1 cellular context compared by ENCODE assay signal in the genomic region with DNA sequence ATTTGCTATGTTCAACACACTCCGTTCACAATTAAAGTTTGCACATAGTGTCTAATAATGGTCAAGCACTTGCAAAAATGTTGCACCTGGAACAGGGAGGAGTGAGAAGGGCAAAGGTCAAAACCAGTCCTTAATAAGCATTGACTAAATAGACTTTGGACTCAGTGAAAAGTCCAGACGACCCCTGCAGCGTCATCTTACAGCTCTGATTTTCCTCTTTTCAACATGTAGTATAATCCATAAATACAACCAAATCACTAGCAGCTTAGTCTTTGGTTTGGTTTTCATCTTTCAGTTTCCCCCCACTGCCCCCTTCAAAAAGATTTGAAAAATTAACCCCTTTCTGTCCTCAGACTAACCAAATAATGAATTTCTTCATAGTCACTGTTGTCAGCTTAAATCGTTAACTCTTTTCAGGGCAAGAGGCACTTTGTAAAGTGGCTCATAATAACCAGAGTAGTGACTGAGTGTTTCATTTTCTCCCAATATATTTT.
TF ChIP-seq lines count a peak whose summit lies in the region.

No MANE protein-coding gene starts in this region.

TF ChIP-seq in GM12878, 131 proteins besides CTCF, POLR2A, EP300 and RAD21 (continued from another document):
- TF ChIP-seq, protein P1, sequence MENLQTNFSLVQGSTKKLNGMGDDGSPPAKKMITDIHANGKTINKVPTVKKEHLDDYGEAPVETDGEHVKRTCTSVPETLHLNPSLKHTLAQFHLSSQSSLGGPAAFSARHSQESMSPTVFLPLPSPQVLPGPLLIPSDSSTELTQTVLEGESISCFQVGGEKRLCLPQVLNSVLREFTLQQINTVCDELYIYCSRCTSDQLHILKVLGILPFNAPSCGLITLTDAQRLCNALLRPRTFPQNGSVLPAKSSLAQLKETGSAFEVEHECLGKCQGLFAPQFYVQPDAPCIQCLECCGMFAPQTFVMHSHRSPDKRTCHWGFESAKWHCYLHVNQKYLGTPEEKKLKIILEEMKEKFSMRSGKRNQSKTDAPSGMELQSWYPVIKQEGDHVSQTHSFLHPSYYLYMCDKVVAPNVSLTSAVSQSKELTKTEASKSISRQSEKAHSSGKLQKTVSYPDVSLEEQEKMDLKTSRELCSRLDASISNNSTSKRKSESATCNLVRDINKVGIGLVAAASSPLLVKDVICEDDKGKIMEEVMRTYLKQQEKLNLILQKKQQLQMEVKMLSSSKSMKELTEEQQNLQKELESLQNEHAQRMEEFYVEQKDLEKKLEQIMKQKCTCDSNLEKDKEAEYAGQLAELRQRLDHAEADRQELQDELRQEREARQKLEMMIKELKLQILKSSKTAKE (IDR thresholded peaks at IDR 0.05; ENCODE audit: low read depth, poor library complexity, severe bottlenecking): peak; percentile 30
- peak; percentile 70 for TF ChIP-seq RUNX3 (IDR thresholded peaks at IDR 0.05; ENCODE audit: low read length)
- TF ChIP-seq BRCA1 (IDR thresholded peaks at IDR 0.05; ENCODE audit: low read depth, low read length): no peak
- 0 out of 2 replicates have a peak, but pooled peaks have one; percentile 41 for TF ChIP-seq ZNF217 (IDR thresholded peaks at IDR 0.05)
- TF ChIP-seq DPF2 (IDR thresholded peaks at IDR 0.05): 0 out of 2 replicates have a peak, but pooled peaks have one; percentile 39
- TF ChIP-seq RAD51 (IDR thresholded peaks at IDR 0.05): no peak
- peak in 1 of 2 experiments; percentile 25; a peak in 1 of 4 replicates for TF ChIP-seq IKZF2 (IDR thresholded peaks at IDR 0.05)
- no peak for TF ChIP-seq SIN3A (IDR thresholded peaks at IDR 0.05; ENCODE audit: low read depth, low read length)
- TF ChIP-seq MTA2 (IDR thresholded peaks at IDR 0.05; ENCODE audit: low read depth): peak; percentile 70; the same call in 1 of the 2 replicates
- TF ChIP-seq NR2C1 (IDR thresholded peaks at IDR 0.05): peak; percentile 84
- TF ChIP-seq NR2F1 (conservative IDR thresholded peaks at IDR 0.05): peak; percentile 90
- 0 out of 2 replicates have a peak, but pooled peaks have one; percentile 17 for TF ChIP-seq FOXM1 (IDR thresholded peaks at IDR 0.05; ENCODE audit: low read depth, low read length)
- peak; percentile 19; the same call in 1 of the 2 replicates for TF ChIP-seq IKZF1 (conservative IDR thresholded peaks at IDR 0.05)
- no peak for TF ChIP-seq HDGF (IDR thresholded peaks at IDR 0.05)
- TF ChIP-seq, protein P2, sequence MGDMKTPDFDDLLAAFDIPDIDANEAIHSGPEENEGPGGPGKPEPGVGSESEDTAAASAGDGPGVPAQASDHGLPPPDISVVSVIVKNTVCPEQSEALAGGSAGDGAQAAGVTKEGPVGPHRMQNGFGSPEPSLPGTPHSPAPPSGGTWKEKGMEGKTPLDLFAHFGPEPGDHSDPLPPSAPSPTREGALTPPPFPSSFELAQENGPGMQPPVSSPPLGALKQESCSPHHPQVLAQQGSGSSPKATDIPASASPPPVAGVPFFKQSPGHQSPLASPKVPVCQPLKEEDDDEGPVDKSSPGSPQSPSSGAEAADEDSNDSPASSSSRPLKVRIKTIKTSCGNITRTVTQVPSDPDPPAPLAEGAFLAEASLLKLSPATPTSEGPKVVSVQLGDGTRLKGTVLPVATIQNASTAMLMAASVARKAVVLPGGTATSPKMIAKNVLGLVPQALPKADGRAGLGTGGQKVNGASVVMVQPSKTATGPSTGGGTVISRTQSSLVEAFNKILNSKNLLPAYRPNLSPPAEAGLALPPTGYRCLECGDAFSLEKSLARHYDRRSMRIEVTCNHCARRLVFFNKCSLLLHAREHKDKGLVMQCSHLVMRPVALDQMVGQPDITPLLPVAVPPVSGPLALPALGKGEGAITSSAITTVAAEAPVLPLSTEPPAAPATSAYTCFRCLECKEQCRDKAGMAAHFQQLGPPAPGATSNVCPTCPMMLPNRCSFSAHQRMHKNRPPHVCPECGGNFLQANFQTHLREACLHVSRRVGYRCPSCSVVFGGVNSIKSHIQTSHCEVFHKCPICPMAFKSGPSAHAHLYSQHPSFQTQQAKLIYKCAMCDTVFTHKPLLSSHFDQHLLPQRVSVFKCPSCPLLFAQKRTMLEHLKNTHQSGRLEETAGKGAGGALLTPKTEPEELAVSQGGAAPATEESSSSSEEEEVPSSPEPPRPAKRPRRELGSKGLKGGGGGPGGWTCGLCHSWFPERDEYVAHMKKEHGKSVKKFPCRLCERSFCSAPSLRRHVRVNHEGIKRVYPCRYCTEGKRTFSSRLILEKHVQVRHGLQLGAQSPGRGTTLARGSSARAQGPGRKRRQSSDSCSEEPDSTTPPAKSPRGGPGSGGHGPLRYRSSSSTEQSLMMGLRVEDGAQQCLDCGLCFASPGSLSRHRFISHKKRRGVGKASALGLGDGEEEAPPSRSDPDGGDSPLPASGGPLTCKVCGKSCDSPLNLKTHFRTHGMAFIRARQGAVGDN (IDR thresholded peaks at IDR 0.05): 0 out of 2 replicates have a peak, but pooled peaks have one; percentile 40
- TF ChIP-seq ZNF24 (IDR thresholded peaks at IDR 0.05): peak; percentile 76
TF ChIP-seq in GM12878: peak in this region for 13.
